27 cellular contexts compared by ENCODE assay signal in the genomic region with DNA sequence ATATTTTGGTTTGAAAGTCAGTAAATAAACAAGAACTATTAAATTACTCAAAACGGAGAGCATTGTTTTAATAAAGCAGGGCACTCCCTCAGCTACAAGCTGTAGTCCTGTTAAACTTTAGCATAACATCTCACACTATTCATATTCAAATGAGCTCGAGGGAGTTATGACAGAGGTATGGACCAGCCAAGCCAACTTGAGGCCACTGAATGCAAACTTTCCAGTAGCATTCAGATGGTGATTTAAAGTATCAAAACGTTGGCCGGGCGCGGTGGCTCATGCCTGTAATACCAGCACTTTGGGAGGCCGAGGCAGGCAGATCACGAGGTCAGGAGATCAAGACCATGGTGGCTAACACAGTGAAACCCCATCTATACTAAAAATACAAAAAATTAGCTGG.
"Had no signal": no experiment of that assay in that cellular context is flagged by ENCODE, and none has a peak within 500 bp of the region (broad histone marks: within the 10 kb centered on the region; RNA-seq: fewer than 3 reads in every experiment).

No MANE protein-coding gene starts in this region.

- H3K36me3 ChIP-seq: neural progenitor cell, ovary, right lobe of liver, sigmoid colon, stomach, thoracic aorta, thyroid gland, tibial nerve, upper lobe of right lung, uterus had no signal

- H3K4me1 ChIP-seq: neural progenitor cell, parathyroid adenoma, psoas muscle, right lobe of liver, sigmoid colon, stomach, tibial nerve, upper lobe of right lung, uterus had no signal

- H3K27ac Mint-ChIP-seq: natural killer cell; nephron; neural progenitor cell; progenitor cell of endocrine pancreas; stimulated activated effector memory CD8-positive, alpha-beta T cell treated with anti-CD3 and anti-CD28 coated beads, Interleukin-12 subunit alpha, Interleukin-12 subunit beta, amount 100 ng/mL, for 72 hours; stimulated activated naive B cell treated with anti-CD40 and anti-IgM and Interleukin-4, amounts not matched to agents 10 μg/mL and 1 μg/mL and 100 μg/mL, for 72 hours; stimulated activated naive CD8-positive, alpha-beta T cell treated with anti-CD3 and anti-CD28 coated beads, Interleukin-15, Interleukin-2, amounts not matched to agents 100 ng/mL and 50 ng/mL, for 24 hours had no signal

- ATAC-seq: natural killer cell; psoas muscle; right cardiac atrium; right lobe of liver; stimulated activated effector memory CD8-positive, alpha-beta T cell treated with anti-CD3 and anti-CD28 coated beads, Interleukin-12 subunit alpha, Interleukin-12 subunit beta, amount 100 ng/mL, for 72 hours; stimulated activated naive B cell treated with anti-CD40 and anti-IgM and Interleukin-4, amounts not matched to agents 10 μg/mL and 1 μg/mL and 100 μg/mL, for 72 hours; upper lobe of right lung had no signal

- H3K4me1 Mint-ChIP-seq: natural killer cell; nephron; stimulated activated effector memory CD8-positive, alpha-beta T cell treated with anti-CD3 and anti-CD28 coated beads, Interleukin-12 subunit alpha, Interleukin-12 subunit beta, amount 100 ng/mL, for 72 hours; stimulated activated naive B cell treated with anti-CD40 and anti-IgM and Interleukin-4, amounts not matched to agents 10 μg/mL and 1 μg/mL and 100 μg/mL, for 72 hours had no signal

- H3K9me3 Mint-ChIP-seq: nephron had no signal

- H3K4me3 ChIP-seq: neural progenitor cell, ovary, psoas muscle, right lobe of liver, sigmoid colon, stomach, thoracic aorta, thyroid gland, tibial nerve, upper lobe of right lung, uterus had no signal

- H3K36me3 Mint-ChIP-seq: natural killer cell; neural progenitor cell; stimulated activated effector memory CD8-positive, alpha-beta T cell treated with anti-CD3 and anti-CD28 coated beads, Interleukin-12 subunit alpha, Interleukin-12 subunit beta, amount 100 ng/mL, for 72 hours; stimulated activated naive B cell treated with anti-CD40 and anti-IgM and Interleukin-4, amounts not matched to agents 10 μg/mL and 1 μg/mL and 100 μg/mL, for 72 hours had no signal

- H3K9me3 ChIP-seq: ovary, psoas muscle, right lobe of liver, stomach, thoracic aorta, thyroid gland, tibial nerve, upper lobe of right lung, uterus had no signal

- H3K27me3 ChIP-seq: neural progenitor cell, ovary, right lobe of liver, sigmoid colon, stomach, thyroid gland, tibial nerve, upper lobe of right lung, uterus had no signal

- DNase-seq: natural killer cell; occipital lobe; ovary; psoas muscle; right cardiac atrium; right lobe of liver; sigmoid colon; small intestine; stimulated activated CD4-positive, alpha-beta T cell treated with anti-CD3 and anti-CD28 coated beads, Interleukin-15, amount 100 ng/mL, for 24 hours; stimulated activated CD4-positive, alpha-beta T cell treated with anti-CD3 and anti-CD28 coated beads, Interleukin-2, amount 100 ng/mL, for 24 hours; stimulated activated CD4-positive, alpha-beta T cell treated with anti-CD3 and anti-CD28 coated beads, Interleukin-2, amount 100 ng/mL, for 48 hours; stimulated activated CD4-positive, alpha-beta T cell treated with anti-CD3 and anti-CD28 coated beads, Interleukin-4, amount 100 ng/mL, for 24 hours; stimulated activated naive B cell treated with anti-CD40 and anti-IgM and Interleukin-4, amounts not matched to agents 10 μg/mL and 1 μg/mL and 100 μg/mL, for 72 hours; stimulated activated naive CD4-positive, alpha-beta T cell treated with Interleukin-2 at 50 U/mL for 16 hours; stomach; thyroid gland; trophoblast cell; upper lobe of right lung; uterus had no signal

- H3K4me3 Mint-ChIP-seq: natural killer cell; nephron; neural progenitor cell; stimulated activated effector memory CD8-positive, alpha-beta T cell treated with anti-CD3 and anti-CD28 coated beads, Interleukin-12 subunit alpha, Interleukin-12 subunit beta, amount 100 ng/mL, for 72 hours; stimulated activated naive B cell treated with anti-CD40 and anti-IgM and Interleukin-4, amounts not matched to agents 10 μg/mL and 1 μg/mL and 100 μg/mL, for 72 hours; stimulated activated naive CD8-positive, alpha-beta T cell treated with anti-CD3 and anti-CD28 coated beads, Interleukin-15, Interleukin-2, amounts not matched to agents 100 ng/mL and 50 ng/mL, for 24 hours had no signal

- H3K9ac ChIP-seq: neural progenitor cell, parathyroid adenoma had no signal

- H3K27ac ChIP-seq: neural progenitor cell, ovary, parathyroid adenoma, psoas muscle, right lobe of liver, sigmoid colon, stomach, thoracic aorta, thyroid gland, tibial nerve, upper lobe of right lung, uterus had no signal

- H3K27me3 Mint-ChIP-seq: stimulated activated naive B cell treated with anti-CD40 and anti-IgM and Interleukin-4, amounts not matched to agents 10 μg/mL and 1 μg/mL and 100 μg/mL, for 72 hours; stimulated activated naive CD8-positive, alpha-beta T cell treated with anti-CD3 and anti-CD28 coated beads, Interleukin-15, Interleukin-2, amounts not matched to agents 100 ng/mL and 50 ng/mL, for 24 hours had no signal
